In genomic region chr6:115854866-115855665, GRCh38 we compare ENCODE assay signal across 27 cellular contexts.
"Had no signal": no experiment of that assay in that cellular context is flagged by ENCODE, and none has a peak within 500 bp of the region (broad histone marks: within the 10 kb centered on the region; RNA-seq: fewer than 3 reads in every experiment).

No MANE protein-coding gene starts in this region.

- DNase-seq: heart left ventricle; hypothalamus; immature natural killer cell; left ventricle myocardium inferior; mesendoderm; naive B cell; natural killer cell; nephron progenitor cell; occipital lobe; stimulated activated CD4-positive, alpha-beta T cell treated with anti-CD3 and anti-CD28 coated beads, Interleukin-12 subunit alpha, Interleukin-12 subunit beta, amount 100 ng/mL, for 4 hours; stimulated activated CD4-positive, alpha-beta T cell treated with anti-CD3 and anti-CD28 coated beads, Interleukin-15, amount 100 ng/mL, for 24 hours; stimulated activated CD4-positive, alpha-beta T cell treated with anti-CD3 and anti-CD28 coated beads, Interleukin-2, amount 100 ng/mL, for 24 hours; stimulated activated CD4-positive, alpha-beta T cell treated with anti-CD3 and anti-CD28 coated beads, Interleukin-4, amount 100 ng/mL, for 1 hour; stimulated activated naive B cell treated with anti-CD40 and anti-IgM and Interleukin-4, amounts not matched to agents 10 μg/mL and 1 μg/mL and 100 μg/mL, for 72 hours; substantia nigra had no signal

- H3K4me1 Mint-ChIP-seq: immature natural killer cell; mesothelial cell of epicardium; naive B cell; natural killer cell; nephron progenitor cell; neural progenitor cell; stimulated activated naive B cell treated with anti-CD40 and anti-IgM and Interleukin-4, amounts not matched to agents 10 μg/mL and 1 μg/mL and 100 μg/mL, for 72 hours had no signal

- ATAC-seq: natural killer cell; sciatic nerve; stimulated activated naive B cell treated with anti-CD40 and anti-IgM and Interleukin-4, amounts not matched to agents 10 μg/mL and 1 μg/mL and 100 μg/mL, for 72 hours had no signal

- H3K27ac ChIP-seq: heart left ventricle, left ventricle myocardium inferior, neural progenitor cell, neutrophil, parathyroid adenoma, right atrium auricular region, skin epidermis, tibial nerve had no signal

- H3K4me3 Mint-ChIP-seq: immature natural killer cell; mesothelial cell of epicardium; natural killer cell; nephron progenitor cell; neural progenitor cell; stimulated activated naive B cell treated with anti-CD40 and anti-IgM and Interleukin-4, amounts not matched to agents 10 μg/mL and 1 μg/mL and 100 μg/mL, for 72 hours; stimulated activated naive CD8-positive, alpha-beta T cell treated with anti-CD3 and anti-CD28 coated beads, Interleukin-15, Interleukin-2, amounts not matched to agents 100 ng/mL and 50 ng/mL, for 24 hours; type B pancreatic cell had no signal

- H3K36me3 ChIP-seq: heart left ventricle, left ventricle myocardium inferior, neural progenitor cell, neutrophil, right atrium auricular region, tibial nerve had no signal

- H3K9me3 ChIP-seq: neutrophil had no signal

- H3K27ac Mint-ChIP-seq: immature natural killer cell; mesothelial cell of epicardium; natural killer cell; nephron progenitor cell; neural progenitor cell; progenitor cell of endocrine pancreas; stimulated activated naive B cell treated with anti-CD40 and anti-IgM and Interleukin-4, amounts not matched to agents 10 μg/mL and 1 μg/mL and 100 μg/mL, for 72 hours; stimulated activated naive CD8-positive, alpha-beta T cell treated with anti-CD3 and anti-CD28 coated beads, Interleukin-15, Interleukin-2, amounts not matched to agents 100 ng/mL and 50 ng/mL, for 24 hours; type B pancreatic cell had no signal

- H3K27me3 ChIP-seq: heart left ventricle, neural progenitor cell, neutrophil, right atrium auricular region, tibial nerve had no signal

- H3K4me3 ChIP-seq: heart left ventricle, left ventricle myocardium inferior, lung, neural progenitor cell, right atrium auricular region, skin epidermis, tibial nerve had no signal

- H3K27me3 Mint-ChIP-seq: naive B cell; progenitor cell of endocrine pancreas; stimulated activated naive B cell treated with anti-CD40 and anti-IgM and Interleukin-4, amounts not matched to agents 10 μg/mL and 1 μg/mL and 100 μg/mL, for 72 hours; stimulated activated naive CD8-positive, alpha-beta T cell treated with anti-CD3 and anti-CD28 coated beads, Interleukin-15, Interleukin-2, amounts not matched to agents 100 ng/mL and 50 ng/mL, for 24 hours; type B pancreatic cell had no signal

- H3K36me3 Mint-ChIP-seq: natural killer cell; neural progenitor cell; stimulated activated naive B cell treated with anti-CD40 and anti-IgM and Interleukin-4, amounts not matched to agents 10 μg/mL and 1 μg/mL and 100 μg/mL, for 72 hours; type B pancreatic cell had no signal

- H3K4me1 ChIP-seq: heart left ventricle, left ventricle myocardium inferior, neural progenitor cell, parathyroid adenoma, right atrium auricular region, tibial nerve had no signal
